In the genomic region with DNA sequence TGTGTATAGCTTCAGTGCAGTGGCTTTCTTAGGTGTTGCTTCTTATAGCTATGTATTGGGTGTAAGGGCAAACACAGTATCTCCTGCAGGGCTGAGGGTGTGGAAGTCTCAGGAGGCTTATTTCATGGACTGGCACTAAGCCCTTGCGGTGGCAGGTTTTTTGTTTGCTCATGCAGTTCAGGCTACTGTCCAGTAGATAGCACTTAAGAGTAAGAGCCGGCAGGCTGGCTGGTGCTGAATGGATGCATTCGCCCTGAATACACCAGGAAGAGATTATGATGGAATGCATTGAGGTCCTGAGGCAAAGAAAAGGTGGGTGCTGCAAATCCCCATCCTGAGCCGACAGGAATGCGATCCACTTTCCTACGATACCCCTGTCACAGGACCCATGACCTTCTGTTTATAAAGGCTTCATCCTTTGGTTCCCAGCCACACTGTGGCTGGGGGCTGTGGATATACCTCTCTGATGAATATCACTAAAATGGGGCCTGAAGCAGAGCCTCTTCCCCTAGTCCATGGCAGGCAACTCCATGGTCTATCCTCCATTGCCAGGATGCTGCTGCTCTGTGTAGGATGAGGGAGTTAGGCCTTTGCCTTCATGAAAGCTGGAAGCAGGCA, we compare ENCODE assay signal across 8 cellular contexts.
DNase-seq lines count a peak whose midpoint lies in the region; ATAC-seq and TF ChIP-seq lines count a peak whose summit lies in the region.

No MANE protein-coding gene starts in this region.

- H3K4me3 ChIP-seq in WI38 (ENCODE audit: low read depth, low read length): no peak overlapping the region

- TF ChIP-seq CTCF in WI38 (IDR thresholded peaks at IDR 0.05; ENCODE audit: low read depth, low read length): peak; percentile 93

- DNase-seq in DMS53 treated with DMSO at 0.1 percent for 48 hours (lab: John Stamatoyannopoulos, UW; ENCODE audit: unreplicated experiment) (peak; percentile 82), LoVo (ENCODE audit: low spot score) (peak; percentile 74), iris pigment epithelial cell (ENCODE audit: low read depth) (peak; percentile 86), NOMO-1 (lab: John Stamatoyannopoulos, UW; ENCODE audit: unreplicated experiment in 2 of 2) (no peak), GM19238 (ENCODE audit: insufficient read length, low spot score) (no peak)
- no peak for DNase-seq in activated CD4-positive, alpha-beta T cell treated with anti-CD3 and anti-CD28 coated beads for 48 hours

- no peak for ATAC-seq in HG03039 (IDR thresholded peaks at IDR 0.05; ENCODE audit: unreplicated experiment)

Comparison
In these comparisons a context has a peak if more than half of its experiments do, and no peak if none do; other contexts are left out.
1. DNase-seq: peak in DMS53 treated with DMSO at 0.1 percent for 48 hours (single experiment), LoVo (single experiment) and iris pigment epithelial cell (single experiment); none in activated CD4-positive, alpha-beta T cell treated with anti-CD3 and anti-CD28 coated beads for 48 hours (single experiment), NOMO-1 (0 of 2) and GM19238 (single experiment).